ENCODE assay signal across 21 cellular contexts in genomic region chr5:76811214-76811613, GRCh38. TPM values are rescaled to one million over a fixed set of nuclear protein-coding genes. Genes with fewer than 3 reads are reported as not detected.
DNase-seq lines count a peak whose midpoint lies in the region; ATAC-seq and TF ChIP-seq lines count a peak whose summit lies in the region.
"Had no signal": no experiment of that assay in that cellular context is flagged by ENCODE, and none has a peak within 500 bp of the region (broad histone marks: within the 10 kb centered on the region; RNA-seq: fewer than 3 reads in every experiment).

No MANE protein-coding gene starts in this region.

- H2BK120ac ChIP-seq in IMR-90 (ENCODE audit: low read depth, low read length) (no peak overlapping the region), mesenchymal stem cell (ENCODE audit: low read depth, low read length) (no peak overlapping the region)

- no TSS peak for BruUV-seq in IMR-90 (replicated peaks; lab: Mats Ljungman, UMichigan)

- peak overlapping the region in 1 of 2 experiments; percentile 46 for H2BK12ac ChIP-seq in mesenchymal stem cell (ENCODE audit: low read length in 2 of 2)

- H4K8ac ChIP-seq in IMR-90 (ENCODE audit: low read depth in 2 of 2, low read length in 2 of 2) (peak overlapping the region in 1 of 2 experiments; percentile 27; a peak in 1 of 4 replicates), mesenchymal stem cell (ENCODE audit: low read length) (no peak overlapping the region)

- H2BK5ac ChIP-seq in IMR-90 (ENCODE audit: low read depth, low read length, poor library complexity, severe bottlenecking), result no peak overlapping the region
- no peak overlapping the region for H2BK5ac ChIP-seq in mesenchymal stem cell (ENCODE audit: low read depth, low read length, poor library complexity, severe bottlenecking)

- H3K36me3 ChIP-seq in IMR-90 (ENCODE audit: control insufficient read depth, insufficient read depth, low read length) (no peaks in the 10 kb centered on the region), mesenchymal stem cell (ENCODE audit: control insufficient read depth in 1 of 2, insufficient read depth in 2 of 2, low read depth in 1 of 2, low read length in 2 of 2) (no peaks in the 10 kb centered on the region), esophagus muscularis mucosa (no peaks in the 10 kb centered on the region)

- no peak overlapping the region for H4K5ac ChIP-seq in IMR-90 (ENCODE audit: low read depth, low read length)

- CTCF ChIA-PET in IMR-90 (lab: Yijun Ruan, JAX), result interaction anchor here (0.6 kb wide), 1 partner anchor 50 kb away, joined by 3 read pairs; no protein-coding TSS in a partner anchor

- H2AFZ ChIP-seq in IMR-90 (replicated peaks; ENCODE audit: low read length, poor library complexity) (no peak overlapping the region), mesenchymal stem cell (ENCODE audit: low read depth, low read length) (no peak overlapping the region)
- H2AFZ ChIP-seq: PC-9 had no signal

- no peak overlapping the region for H3K56ac ChIP-seq in IMR-90 (ENCODE audit: extremely low read depth, insufficient read depth, low read length)

- ATAC-seq in IMR-90 (ENCODE audit: low read depth) (no peak), GM18502 (IDR thresholded peaks at IDR 0.05; ENCODE audit: poor library complexity, unreplicated experiment) (no peak)
- ATAC-seq: GM12878 had no signal

- no peak overlapping the region for H2BK15ac ChIP-seq in IMR-90 (ENCODE audit: low read depth, low read length)
- H2BK15ac ChIP-seq in mesenchymal stem cell (ENCODE audit: low read depth, poor library complexity, severe bottlenecking), result no peak overlapping the region

- peak; percentile 3 for DNase-seq in NCI-H2171 treated with DMSO at 0.1 percent for 48 hours (lab: John Stamatoyannopoulos, UW)
- DNase-seq in NCI-H2171 (lab: John Stamatoyannopoulos, UW), result no peak
- DNase-seq in IMR-90, result peak; percentile 73
- DNase-seq in astrocyte of the spinal cord (ENCODE audit: low read depth, low spot score), result peak; percentile 45
- peak; percentile 34 for DNase-seq in mesenchymal stem cell
- DNase-seq in esophagus muscularis mucosa (ENCODE audit: extremely low spot score), result no peak
- no peak for DNase-seq in NOMO-1 treated with dmso at 0.1 percent for 144 hours (lab: John Stamatoyannopoulos, UW; ENCODE audit: unreplicated experiment)
- DNase-seq: CD4-positive, alpha-beta T cell; cerebellar nuclear complex; GOT3; NCI-H1930; NCI-H510A treated with DMSO at 0.1 percent for 48 hours; stimulated activated naive CD4-positive, alpha-beta T cell treated with Interleukin-2 at 50 U/mL for 16 hours; SW 1271 had no signal

- dilution Hi-C loops in IMR-90 (cut with HindIII; ENCODE audit: low sequenced_read_pairs, unreplicated experiment), result no loop called here

- peak overlapping the region; percentile 26; the same call in 1 of the 2 replicates for H2BK20ac ChIP-seq in IMR-90 (ENCODE audit: low read depth, low read length)

- no peak for TF ChIP-seq RAD21 in IMR-90 (IDR thresholded peaks at IDR 0.05; ENCODE audit: low read length)

- H3K27ac ChIP-seq in IMR-90 (ENCODE audit: insufficient read depth, low read length), result no peak overlapping the region
- H3K27ac ChIP-seq in mesenchymal stem cell (ENCODE audit: low read length, poor library complexity, severe bottlenecking), result no peak overlapping the region
- no peak overlapping the region for H3K27ac ChIP-seq in esophagus muscularis mucosa (replicated peaks in 1 of 4)
- H3K27ac ChIP-seq: PC-9, VCaP had no signal

- WGBS in IMR-90 (ENCODE audit: extremely low coverage in 2 of 2, insufficient read length in 1 of 2), 2 experiments, result no CpG with 5 or more reads among the region's 5 CpGs
- WGBS in mesenchymal stem cell, result 86% methylated on average over 5 of the region's 5 CpGs
- 100% methylated on average over 5 of the region's 5 CpGs for WGBS in esophagus muscularis mucosa

- H3K9ac ChIP-seq in IMR-90 (ENCODE audit: low read depth, low read length) (no peak overlapping the region), mesenchymal stem cell (ENCODE audit: low read length) (no peak overlapping the region)

- no peaks in the 10 kb centered on the region; the same call in 1 of the 2 replicates for H4K20me1 ChIP-seq in IMR-90 (ENCODE audit: insufficient read depth, low read length)

- no peak overlapping the region for H3K4me2 ChIP-seq in IMR-90 (ENCODE audit: low read depth, low read length)
- H3K4me2 ChIP-seq in mesenchymal stem cell (ENCODE audit: low read length, poor library complexity, severe bottlenecking), result no peak overlapping the region
- H3K4me2 ChIP-seq: PC-9 had no signal

- POLR2A ChIA-PET in IMR-90 (lab: Charles Lee; ENCODE audit: unreplicated experiment), result no interaction called here

- H3K9me1 ChIP-seq in IMR-90 (ENCODE audit: insufficient read depth, low read length), result peaks cover 4% of the 10 kb centered on the region; the same call in 1 of the 2 replicates

- peak overlapping the region; percentile 67 for H3K4ac ChIP-seq in IMR-90 (ENCODE audit: low read depth, low read length)
- peak overlapping the region in 1 of 2 experiments; percentile 33 for H3K4ac ChIP-seq in mesenchymal stem cell (ENCODE audit: low read depth in 1 of 2, low read length in 2 of 2)

- no peaks in the 10 kb centered on the region for H3K79me1 ChIP-seq in IMR-90 (ENCODE audit: low read depth in 1 of 2, low read length in 2 of 2)
- H3K79me1 ChIP-seq in mesenchymal stem cell (replicated peaks; ENCODE audit: low read length, poor library complexity, severe bottlenecking), result no peaks in the 10 kb centered on the region

- intact Hi-C loops in IMR-90 (cut with micrococcal nuclease), result loop anchor here (10.0 kb wide), 1 partner anchor 1756 kb away; the partner anchor contains the start of gene GCNT4
- intact Hi-C loops in esophagus muscularis mucosa (cut with DNase I), result no loop called here

- H3K18ac ChIP-seq in IMR-90 (ENCODE audit: low read depth, low read length), result no peak overlapping the region
- H3K18ac ChIP-seq in mesenchymal stem cell (ENCODE audit: low read depth in 1 of 2, low read length in 2 of 2), result peak overlapping the region in 1 of 2 experiments; percentile 32

- H3K27me3 ChIP-seq in IMR-90 (ENCODE audit: control insufficient read depth, insufficient read depth, low read length) (no peaks in the 10 kb centered on the region), mesenchymal stem cell (ENCODE audit: control insufficient read depth in 1 of 2, insufficient read depth in 1 of 2, low read length in 2 of 2) (no peaks in the 10 kb centered on the region), esophagus muscularis mucosa (peaks cover 0 to 4% (median 0%) of the 10 kb centered on the region in 4 donors)

- H3K9me3 ChIP-seq in IMR-90 (ENCODE audit: control insufficient read depth, insufficient read depth, low read length) (no peaks in the 10 kb centered on the region), mesenchymal stem cell (ENCODE audit: control insufficient read depth, low read length) (no peaks in the 10 kb centered on the region), esophagus muscularis mucosa (no peaks in the 10 kb centered on the region)

- TF ChIP-seq CTCF in IMR-90 (conservative IDR thresholded peaks at IDR 0.05; ENCODE audit: low read depth, low read length), result no peak
- no peak for TF ChIP-seq CTCF in astrocyte of the spinal cord (IDR thresholded peaks at IDR 0.05; ENCODE audit: low read depth, low read length)
- no peak for TF ChIP-seq CTCF in esophagus muscularis mucosa (IDR thresholded peaks at IDR 0.05)

- no peak overlapping the region for H3K14ac ChIP-seq in IMR-90 (replicated peaks; ENCODE audit: low read depth, low read length)
- H3K14ac ChIP-seq in mesenchymal stem cell (ENCODE audit: low read length in 2 of 2), result no peak overlapping the region

- no peak overlapping the region for H3K23ac ChIP-seq in IMR-90 (ENCODE audit: low read depth, low read length)
- no peak overlapping the region for H3K23ac ChIP-seq in mesenchymal stem cell (ENCODE audit: low read length in 2 of 2)

- in situ Hi-C loops in IMR-90 (cut with MboI; ENCODE audit: low sequenced_read_pairs) (no loop called here), astrocyte of the spinal cord (cut with HindIII; ENCODE audit: low sequenced_read_pairs) (loop anchor here (25.0 kb wide), 2 partner anchors 99 to 199 kb away; partner anchors contain the start of genes F2R and F2RL2)

- H4K91ac ChIP-seq in IMR-90 (ENCODE audit: insufficient read depth, low read depth, low read length) (no peak overlapping the region), mesenchymal stem cell (ENCODE audit: low read length) (no peak overlapping the region)

- H2AK9ac ChIP-seq in IMR-90 (replicated peaks; ENCODE audit: low read depth, low read length, poor library complexity), result peak overlapping the region; percentile 37

- TF ChIP-seq EP300 in esophagus muscularis mucosa (IDR thresholded peaks at IDR 0.05), result no peak

- H3K4me1 ChIP-seq in IMR-90 (ENCODE audit: control insufficient read depth, insufficient read depth, low read length) (peaks cover 9% of the 10 kb centered on the region), mesenchymal stem cell (ENCODE audit: control insufficient read depth, insufficient read depth, low read depth, low read length) (peaks cover 11% of the 10 kb centered on the region), esophagus muscularis mucosa (no peaks in the 10 kb centered on the region)

- H3K4me3 ChIP-seq in IMR-90 (ENCODE audit: insufficient read depth, low read depth, low read length) (no peak overlapping the region), astrocyte of the spinal cord (ENCODE audit: low read depth, low read length) (no peak overlapping the region), mesenchymal stem cell (ENCODE audit: insufficient read depth in 1 of 2, low read depth in 1 of 2, low read length in 2 of 2) (no peak overlapping the region), esophagus muscularis mucosa (no peak overlapping the region)
- H3K4me3 ChIP-seq: GM12878, PC-9 had no signal

- H2AK5ac ChIP-seq in IMR-90 (ENCODE audit: low read depth, low read length) (peak overlapping the region; percentile 42; the same call in 1 of the 2 replicates), mesenchymal stem cell (ENCODE audit: low read length, severe bottlenecking) (no peak overlapping the region)

- TF ChIP-seq POLR2A in IMR-90 (IDR thresholded peaks at IDR 0.05; ENCODE audit: low read depth, low read length) (no peak), esophagus muscularis mucosa (IDR thresholded peaks at IDR 0.05; ENCODE audit: low read depth) (no peak)

RNA-seq across cellular contexts. Expression of gene F2RL1, which starts 7.6 kb away (rescaled TPM):
- total RNA-seq in IMR-90 (2012; rRNA removed) (9.4 and 12.4 TPM in 2 replicates), esophagus muscularis mucosa (1 to 10 TPM in 2 of 4 donors, under 1 TPM in 2; 0.26 to 1.3 (median 0.85) TPM)
- polyA plus RNA-seq in IMR-90 (2012; rRNA removed), result 4.7 and 5.6 TPM in 2 replicates
- polyA plus RNA-seq in IMR-90 (2012; cell fraction: cytosol; rRNA removed), result 2.2 and 3.6 TPM in 2 replicates
- 0.47 and 2.2 TPM in 2 replicates for polyA plus RNA-seq in IMR-90 (2012; cell fraction: nucleus; rRNA removed; ENCODE audit: low replicate concordance)
- 51.1 TPM for polyA plus RNA-seq in mesenchymal stem cell (2013, experiment 1 of 2)
- 51.8 TPM for polyA plus RNA-seq in mesenchymal stem cell (2013, experiment 2 of 2)

RNA-seq across cellular contexts. Expression of gene S100Z, which starts 38.6 kb away (rescaled TPM):
- total RNA-seq in IMR-90 (2012; rRNA removed) (not detected in 2 replicates), esophagus muscularis mucosa (not detected)
- not detected in 2 replicates for polyA plus RNA-seq in IMR-90 (2012; rRNA removed)
- polyA plus RNA-seq in IMR-90 (2012; cell fraction: cytosol; rRNA removed), result not detected in 2 replicates
- polyA plus RNA-seq in IMR-90 (2012; cell fraction: nucleus; rRNA removed; ENCODE audit: low replicate concordance), result not detected in 2 replicates
- not detected for polyA plus RNA-seq in mesenchymal stem cell (2013, experiment 1 of 2)
- polyA plus RNA-seq in mesenchymal stem cell (2013, experiment 2 of 2), result not detected
- total RNA-seq: frontal cortex, lower leg skin, PC-9, ureter had no signal

Comparison
In these comparisons a context has a peak if more than half of its experiments do, and no peak if none do; other contexts are left out.
1. DNase-seq: peak in NCI-H2171 treated with DMSO at 0.1 percent for 48 hours (single experiment), IMR-90 (single experiment), astrocyte of the spinal cord (single experiment) and mesenchymal stem cell (single experiment); none in NCI-H2171 (single experiment), esophagus muscularis mucosa (single experiment) and NOMO-1 treated with dmso at 0.1 percent for 144 hours (single experiment).